In genomic region chr22:21038405-21038804, GRCh38 we compare ENCODE assay signal across 18 cellular contexts. TPM values are rescaled to one million over a fixed set of nuclear protein-coding genes. Genes with fewer than 3 reads are reported as not detected.
DNase-seq lines count a peak whose midpoint lies in the region; ATAC-seq and TF ChIP-seq lines count a peak whose summit lies in the region.
"Had no signal": no experiment of that assay in that cellular context is flagged by ENCODE, and none has a peak within 500 bp of the region (broad histone marks: within the 10 kb centered on the region; RNA-seq: fewer than 3 reads in every experiment).

No MANE protein-coding gene starts in this region.

- H3K79me2 ChIP-seq in osteoblast (ENCODE audit: insufficient read depth, low read length): no peaks in the 10 kb centered on the region
- H3K79me2 ChIP-seq: parathyroid adenoma had no signal

- H3K4me1 ChIP-seq in Caco-2 (peaks cover 31% of the 10 kb centered on the region), adrenal gland (replicated peaks in 1 of 2) (peaks cover 0 to 9% of the 10 kb centered on the region in 2 donors), osteoblast (ENCODE audit: insufficient read depth, low read length) (peaks cover 36% of the 10 kb centered on the region), gastroesophageal sphincter (peaks cover 0 to 8% (median 0%) of the 10 kb centered on the region in 3 donors)
- H3K4me1 ChIP-seq: parathyroid adenoma had no signal

- intact Hi-C loops in Caco-2 (cut with micrococcal nuclease; ENCODE audit: unreplicated experiment) (no loop called here), adrenal gland (cut with DNase I) (no loop called here)

- WGBS in adrenal gland, 4 donors: 25 to 46% (median 40%) methylated on average over 2 of the region's 2 CpGs
- WGBS in gastroesophageal sphincter (ENCODE audit: low coverage in 1 of 2), 2 donors: 33 to 35% methylated on average over 2 of the region's 2 CpGs

- TF ChIP-seq CTCF in Caco-2 (IDR thresholded peaks at IDR 0.05; ENCODE audit: insufficient read depth in 1 of 2, low read depth in 1 of 2, low read length in 1 of 2, severe bottlenecking in 1 of 2, unreplicated experiment in 1 of 2): no peak
- TF ChIP-seq CTCF in adrenal gland (IDR thresholded peaks at IDR 0.05): no peak
- TF ChIP-seq CTCF in osteoblast (IDR thresholded peaks at IDR 0.05; ENCODE audit: extremely low read depth, low read depth, low read length): no peak
- no peak for TF ChIP-seq CTCF in gastroesophageal sphincter (IDR thresholded peaks at IDR 0.05)

- TF ChIP-seq EP300 in gastroesophageal sphincter (IDR thresholded peaks at IDR 0.05): no peak

- ATAC-seq in HG03139 (IDR thresholded peaks at IDR 0.05; ENCODE audit: unreplicated experiment): no peak
- ATAC-seq in gastroesophageal sphincter: no peak

- H3K4me3 Mint-ChIP-seq in Caco-2 (ENCODE audit: unreplicated experiment): no peak overlapping the region

- POLR2A ChIA-PET in Caco-2 (lab: Charles Lee): interaction anchor here (0.6 kb wide), 1 partner anchor 61 kb away, joined by 4 read pairs; no protein-coding TSS in a partner anchor

- no peak for TF ChIP-seq POLR2A in adrenal gland (IDR thresholded peaks at IDR 0.05)
- no peak for TF ChIP-seq POLR2A in gastroesophageal sphincter (IDR thresholded peaks at IDR 0.05)

- H3K9me3 Mint-ChIP-seq in Caco-2 (ENCODE audit: unreplicated experiment): no peaks in the 10 kb centered on the region

- H3K4me2 ChIP-seq in osteoblast (ENCODE audit: insufficient read depth, low read length): peak overlapping the region; percentile 7

- peak overlapping the region; percentile 88 for H3K27ac Mint-ChIP-seq in Caco-2 (ENCODE audit: unreplicated experiment)

- H3K4me3 ChIP-seq in Caco-2 (ENCODE audit: low read depth, low read length): no peak overlapping the region
- no peak overlapping the region for H3K4me3 ChIP-seq in adrenal gland
- no peak overlapping the region for H3K4me3 ChIP-seq in osteoblast (ENCODE audit: insufficient read depth, low read length)
- no peak overlapping the region for H3K4me3 ChIP-seq in gastroesophageal sphincter

- H3K9me3 ChIP-seq in Caco-2 (no peaks in the 10 kb centered on the region), adrenal gland (replicated peaks in 1 of 3) (no peaks in the 10 kb centered on the region), osteoblast (ENCODE audit: low read depth, low read length) (no peaks in the 10 kb centered on the region), gastroesophageal sphincter (no peaks in the 10 kb centered on the region)

- H2AFZ ChIP-seq in osteoblast (ENCODE audit: low read length): no peak overlapping the region
- H2AFZ ChIP-seq: parathyroid adenoma had no signal

- peaks cover 6% of the 10 kb centered on the region for H3K36me3 Mint-ChIP-seq in Caco-2 (ENCODE audit: insufficient read depth, unreplicated experiment)

- H3K27me3 ChIP-seq in Caco-2 (replicated peaks; ENCODE audit: control insufficient read depth, insufficient read depth, low read length): no peaks in the 10 kb centered on the region
- no peaks in the 10 kb centered on the region for H3K27me3 ChIP-seq in adrenal gland
- no peaks in the 10 kb centered on the region for H3K27me3 ChIP-seq in osteoblast (ENCODE audit: insufficient read depth, low read length)
- H3K27me3 ChIP-seq in gastroesophageal sphincter: peaks cover 8% of the 10 kb centered on the region

- no peaks in the 10 kb centered on the region for H3K27me3 Mint-ChIP-seq in Caco-2 (ENCODE audit: insufficient read depth, unreplicated experiment)

- no TSS peak for BruUV-seq in Caco-2 (replicated peaks; lab: Mats Ljungman, UMichigan)

- H3K36me3 ChIP-seq in Caco-2 (ENCODE audit: control insufficient read depth, insufficient read depth, low read length) (no peaks in the 10 kb centered on the region), adrenal gland (replicated peaks in 1 of 2) (no peaks in the 10 kb centered on the region), osteoblast (ENCODE audit: insufficient read depth, low read length) (no peaks in the 10 kb centered on the region), gastroesophageal sphincter (no peaks in the 10 kb centered on the region)

- peaks cover 13% of the 10 kb centered on the region for H3K4me1 Mint-ChIP-seq in Caco-2 (ENCODE audit: low read depth, unreplicated experiment)

- DNase-seq in Caco-2 (no peak), adrenal gland (peak in 3 of 7 donors; percentile 54 to 78 (median 55)), foreskin melanocyte (peak; percentile 42), osteoblast (ENCODE audit: insufficient read length, low spot score, missing footprints) (no peak), DMS 273 (lab: John Stamatoyannopoulos, UW; ENCODE audit: unreplicated experiment) (no peak)
- DNase-seq in effector CD4-positive, alpha-beta T cell: no peak
- DNase-seq: activated CD4-positive, CD25-positive, alpha-beta regulatory T cell treated with anti-CD3 and anti-CD28 coated beads, Interleukin-2, amount 50 U/mL, for 72 hours; effector memory CD4-positive, alpha-beta T cell; hippocampal formation; NCI-H2171; T-helper 1 cell had no signal

- CTCF ChIA-PET in Caco-2 (lab: Charles Lee): interaction anchor here (1.1 to 1.3 kb wide), 2 partner anchors 65 to 153 kb away, joined by 5 read pairs; no protein-coding TSS in a partner anchor

- H3K27ac ChIP-seq in adrenal gland (peak overlapping the region in 4 of 5 donors; percentile 41 to 82 (median 56)), osteoblast (ENCODE audit: low read depth, low read length) (peak overlapping the region; percentile 78), gastroesophageal sphincter (peak overlapping the region in 2 of 4 donors; percentile 49 to 61)
- H3K27ac ChIP-seq: parathyroid adenoma had no signal

- H4K20me1 ChIP-seq in osteoblast (ENCODE audit: insufficient read depth, low read length): no peaks in the 10 kb centered on the region

RNA-seq across cellular contexts. Expression of gene SLC7A4, which starts 6.0 kb away (rescaled TPM):
- total RNA-seq in Caco-2 (2022) (1.9 and 2.1 TPM in 2 replicates), adrenal gland (1 to 10 TPM in 7 of 8 donors, under 1 TPM in 1; 0.90 to 7.2 (median 4.0) TPM), osteoblast (under 0.01 and 0.36 TPM in 2 replicates), gastroesophageal sphincter (1 to 10 TPM in 1 of 4 donors, under 1 TPM in 3; 0.23 to 1.2 (median 0.37) TPM)
- 1 to 10 TPM in 1 of 3 donors, under 1 TPM in 2; 0.73 to 3.2 (median 0.94) TPM for polyA plus RNA-seq in adrenal gland
- total RNA-seq: Daoy, lung microvascular endothelial cell had no signal

RNA-seq across cellular contexts. Expression of gene LRRC74B, which starts 7.3 kb away (rescaled TPM):
- not detected in 2 replicates for total RNA-seq in Caco-2 (2022)
- under 1 TPM in 1 of 8 donors, not detected in 7; 0.28 TPM for total RNA-seq in adrenal gland
- polyA plus RNA-seq in adrenal gland: under 1 TPM in 2 of 3 donors, not detected in 1; 0.07 to 0.32 TPM
- total RNA-seq in osteoblast: under 0.01 TPM in 1 of 2 replicates, not detected in the other
- not detected for total RNA-seq in gastroesophageal sphincter
- total RNA-seq: Daoy, lung microvascular endothelial cell had no signal
- polyA plus RNA-seq: adipose tissue, BJ had no signal

RNA-seq across cellular contexts. Expression of gene P2RX6, which starts 23.4 kb away (rescaled TPM):
- total RNA-seq in Caco-2 (2022) (0.11 TPM in 1 of 2 replicates, not detected in the other), adrenal gland (1 to 10 TPM; 1.7 to 8.9 (median 4.4) TPM), osteoblast (3.2 and 5.1 TPM in 2 replicates), gastroesophageal sphincter (under 1 TPM in 3 of 4 donors, not detected in 1; 0.35 to 0.47 (median 0.40) TPM)
- 10 to 100 TPM in 1 of 3 donors, 1 to 10 TPM in 2; 2.2 to 10.3 (median 4.2) TPM for polyA plus RNA-seq in adrenal gland
- total RNA-seq: lung microvascular endothelial cell had no signal

RNA-seq across cellular contexts. Expression of gene THAP7, which starts 36.5 kb away (rescaled TPM):
- total RNA-seq in Caco-2 (2022) (29.1 and 30.6 TPM in 2 replicates), adrenal gland (10 to 100 TPM; 32.4 to 63.3 (median 48.6) TPM), osteoblast (23.9 and 24.2 TPM in 2 replicates), gastroesophageal sphincter (10 to 100 TPM; 38.5 to 49.0 (median 42.5) TPM)
- polyA plus RNA-seq in adrenal gland: 100 to 1,000 TPM in 2 of 3 donors, 10 to 100 TPM in 1; 15.7 to 189 (median 115) TPM

RNA-seq across cellular contexts. Expression of gene LZTR1, which starts 56.3 kb away (rescaled TPM):
- total RNA-seq in Caco-2 (2022) (37.2 and 41.3 TPM in 2 replicates), adrenal gland (10 to 100 TPM; 38.7 to 76.3 (median 55.8) TPM), osteoblast (56.8 and 58.0 TPM in 2 replicates), gastroesophageal sphincter (10 to 100 TPM; 45.4 to 63.0 (median 53.4) TPM)
- polyA plus RNA-seq in adrenal gland: 100 to 1,000 TPM in 1 of 3 donors, 10 to 100 TPM in 2; 32.6 to 100 (median 62.1) TPM
